Comparison of ENCODE assay signal across 2 cellular contexts in genomic region chr13:20191902-20192469, GRCh38.
A peak's percentile ranks its signal among the peaks of the same experiment; 100 is the strongest.
TF ChIP-seq lines count a peak whose summit lies in the region.

No MANE protein-coding gene starts in this region.

TF ChIP-seq in SK-N-SH, 30 proteins besides CTCF, POLR2A, EP300 and RAD21:
- no peak for TF ChIP-seq NFIC (IDR thresholded peaks at IDR 0.05; ENCODE audit: borderline replicate concordance)
- TF ChIP-seq YY1 (IDR thresholded peaks at IDR 0.05; ENCODE audit: low read depth): no peak
- peak; percentile 42; the same call in 1 of the 2 replicates for TF ChIP-seq EZH2phosphoT487 (IDR thresholded peaks at IDR 0.05; ENCODE audit: borderline replicate concordance, low read depth)
- no peak for TF ChIP-seq GABPA (IDR thresholded peaks at IDR 0.05; ENCODE audit: low read depth)
TF ChIP-seq in SK-N-SH: peak in this region for 1.

TF ChIP-seq in endothelial cell of umbilical vein, 7 proteins besides CTCF, POLR2A, EP300 and RAD21:
- TF ChIP-seq MYC (IDR thresholded peaks at IDR 0.05; ENCODE audit: low read depth, low read length): no peak
- TF ChIP-seq FOS (IDR thresholded peaks at IDR 0.05; ENCODE audit: borderline replicate concordance, insufficient read depth, low read length): no peak
- TF ChIP-seq, protein P1, sequence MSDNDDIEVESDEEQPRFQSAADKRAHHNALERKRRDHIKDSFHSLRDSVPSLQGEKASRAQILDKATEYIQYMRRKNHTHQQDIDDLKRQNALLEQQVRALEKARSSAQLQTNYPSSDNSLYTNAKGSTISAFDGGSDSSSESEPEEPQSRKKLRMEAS (IDR thresholded peaks at IDR 0.05; ENCODE audit: insufficient read depth, insufficient read length): no peak
- peak; percentile 96 for TF ChIP-seq EZH2 (IDR thresholded peaks at IDR 0.05; ENCODE audit: borderline replicate concordance, low read depth, low read length, severe bottlenecking)
- TF ChIP-seq JUN (IDR thresholded peaks at IDR 0.05; ENCODE audit: borderline replicate concordance, insufficient read depth, insufficient read length, low read depth): no peak
TF ChIP-seq in endothelial cell of umbilical vein: peak in this region for 1.
